16 cellular contexts compared by ENCODE assay signal in genomic region chr11:12625438-12626071, GRCh38. TPM values are rescaled to one million over a fixed set of nuclear protein-coding genes. Genes with fewer than 3 reads are reported as not detected.
DNase-seq lines count a peak whose midpoint lies in the region; ATAC-seq and TF ChIP-seq lines count a peak whose summit lies in the region.
"Had no signal": no experiment of that assay in that cellular context is flagged by ENCODE, and none has a peak within 500 bp of the region (broad histone marks: within the 10 kb centered on the region; RNA-seq: fewer than 3 reads in every experiment).

No MANE protein-coding gene starts in this region.

- DNase-seq in AG10803 (ENCODE audit: low read depth) = peak; percentile 82
- DNase-seq in MG63 = peak; percentile 89
- peak; percentile 69 for DNase-seq in amniotic stem cell (lab: John Stamatoyannopoulos, UW)
- DNase-seq in foreskin melanocyte = peak; percentile 82
- DNase-seq in G401 (ENCODE audit: low spot score) = no peak
- no peak for DNase-seq in amygdala (lab: John Stamatoyannopoulos, UW)
- DNase-seq in spleen = no peak
- DNase-seq: CD4-positive, CD25-positive, alpha-beta regulatory T cell; immature natural killer cell; NCI-H1092; stimulated activated naive B cell treated with anti-CD40 and anti-IgM and Interleukin-4, amounts not matched to agents 10 μg/mL and 1 μg/mL and 100 μg/mL, for 72 hours had no signal

- H3K4me3 ChIP-seq in AG10803 (ENCODE audit: low read length) = no peak overlapping the region
- H3K4me3 ChIP-seq in MG63 = no peak overlapping the region
- no peak overlapping the region for H3K4me3 ChIP-seq in spleen
- H3K4me3 ChIP-seq: ascending aorta had no signal

- WGBS in spleen, 5 donors = 59 to 67% (median 66%) methylated on average over 4 of the region's 4 CpGs

- no peaks in the 10 kb centered on the region for H3K4me1 ChIP-seq in spleen
- H3K4me1 ChIP-seq: ascending aorta had no signal

- in situ Hi-C loops in G401 (cut with HindIII; ENCODE audit: low sequenced_read_pairs) = no loop called here

- no peak for ATAC-seq in GM21515 (IDR thresholded peaks at IDR 0.05; ENCODE audit: unreplicated experiment)
- ATAC-seq: Right ventricle myocardium inferior; stimulated activated naive B cell treated with anti-CD40 and anti-IgM and Interleukin-4, amounts not matched to agents 10 μg/mL and 1 μg/mL and 100 μg/mL, for 72 hours; WTC11 had no signal

- H3K27ac ChIP-seq in spleen = no peak overlapping the region
- H3K27ac ChIP-seq: ascending aorta had no signal

- H3K36me3 ChIP-seq in MG63 (no peaks in the 10 kb centered on the region), spleen (no peaks in the 10 kb centered on the region)
- H3K36me3 ChIP-seq: ascending aorta had no signal

- no peaks in the 10 kb centered on the region for H3K27me3 ChIP-seq in MG63
- no peaks in the 10 kb centered on the region for H3K27me3 ChIP-seq in spleen (replicated peaks in 1 of 7)
- H3K27me3 ChIP-seq: ascending aorta had no signal

- peaks cover 15% of the 10 kb centered on the region for H3K9me3 ChIP-seq in MG63
- H3K9me3 ChIP-seq in spleen = peaks cover 4 to 32% (median 25%) of the 10 kb centered on the region in 8 donors

- TF ChIP-seq CTCF in AG10803 (conservative IDR thresholded peaks at IDR 0.05; ENCODE audit: low read length) (no peak), spleen (IDR thresholded peaks at IDR 0.05 in 8 of 11, conservative IDR thresholded peaks at IDR 0.05 in 3 of 11) (no peak)

- intact Hi-C loops in spleen (cut with DNase I; ENCODE audit: low total_unique reads) = no loop called here

- no peak for TF ChIP-seq POLR2A in spleen (IDR thresholded peaks at IDR 0.05)

RNA-seq across cellular contexts. Expression of gene TEAD1, which starts 48.7 kb away (rescaled TPM):
- 16.9 and 17.5 TPM in 2 replicates for total RNA-seq in MG63 (2014; rRNA removed; shearing (Covaris generic); ENCODE audit: low replicate concordance)
- 11.6 and 33.4 TPM in 2 replicates for total RNA-seq in G401 (2014; rRNA removed; shearing (Covaris generic))
- total RNA-seq in spleen = 10 to 100 TPM; 14.6 to 46.0 (median 21.4) TPM
- 1 to 10 TPM in 2 of 3 donors, under 1 TPM in 1; 0.93 to 2.7 (median 1.1) TPM for polyA plus RNA-seq in spleen
- total RNA-seq: mononuclear cell had no signal
- polyA plus RNA-seq: CD4-positive, CD25-positive, alpha-beta regulatory T cell; immature natural killer cell had no signal

Comparison
In these comparisons a context has a peak if more than half of its experiments do, and no peak if none do; other contexts are left out.
1. DNase-seq: peak in AG10803 (single experiment), MG63 (single experiment), amniotic stem cell (single experiment) and foreskin melanocyte (single experiment); none in G401 (single experiment), amygdala (0 of 56) and spleen (single experiment).